ENCODE assay signal across 22 cellular contexts in the genomic region with DNA sequence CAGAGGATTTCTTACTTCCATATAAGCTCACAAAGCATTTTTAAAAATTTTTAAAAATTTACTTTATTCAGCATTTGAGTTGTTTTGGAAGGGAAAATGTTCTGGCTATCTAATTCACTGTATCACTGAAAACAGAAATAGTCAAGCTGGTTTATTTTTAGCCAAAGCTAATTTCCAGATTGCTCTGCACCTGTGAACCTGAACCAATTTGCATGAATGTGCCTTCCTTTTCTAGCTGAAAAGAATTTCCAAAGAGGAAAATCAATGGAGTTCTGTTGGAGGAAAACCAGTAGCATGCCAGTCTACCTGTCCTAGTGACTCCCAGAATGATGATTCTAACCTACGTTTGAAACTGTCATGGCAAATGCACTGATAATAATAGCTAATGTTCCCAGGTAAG.
A peak's percentile ranks its signal among the peaks of the same experiment; 100 is the strongest.
DNase-seq lines count a peak whose midpoint lies in the region; ATAC-seq and TF ChIP-seq lines count a peak whose summit lies in the region.
"Had no signal": no experiment of that assay in that cellular context is flagged by ENCODE, and none has a peak within 500 bp of the region (broad histone marks: within the 10 kb centered on the region; RNA-seq: fewer than 3 reads in every experiment).

No MANE protein-coding gene starts in this region.

- H3K36me3 Mint-ChIP-seq in GM23338 (ENCODE audit: low read depth) = peaks cover 16% of the 10 kb centered on the region
- H3K36me3 Mint-ChIP-seq in nephron (ENCODE audit: low read depth) = no peaks in the 10 kb centered on the region
- H3K36me3 Mint-ChIP-seq: CD4-positive, CD25-positive, alpha-beta regulatory T cell; IgD-negative memory B cell had no signal

- no peak overlapping the region for H3K4me2 ChIP-seq in GM23338

- no peak overlapping the region for H3K4me3 ChIP-seq in GM23338
- H3K4me3 ChIP-seq: GM12878, SJSA1 had no signal

- peaks cover 16% of the 10 kb centered on the region for H3K4me1 ChIP-seq in GM23338 (ENCODE audit: insufficient read depth)
- H3K4me1 ChIP-seq: SJSA1 had no signal

- H4K20me1 ChIP-seq in GM23338 (replicated peaks; ENCODE audit: insufficient read depth) = no peaks in the 10 kb centered on the region

- H3K27ac Mint-ChIP-seq in GM23338 = peak overlapping the region; percentile 57; the same call in 1 of the 2 replicates
- peak overlapping the region; percentile 44 to 92 (median 58) for H3K27ac Mint-ChIP-seq in nephron
- H3K27ac Mint-ChIP-seq: B cell; CD4-positive, CD25-positive, alpha-beta regulatory T cell; IgD-negative memory B cell had no signal

- no peak for TF ChIP-seq CTCF in GM23338 (conservative IDR thresholded peaks at IDR 0.05; ENCODE audit: low read depth in 2 of 2)
- TF ChIP-seq CTCF in nephron (IDR thresholded peaks at IDR 0.05; ENCODE audit: unreplicated experiment in 3 of 3) = no peak

- no peaks in the 10 kb centered on the region for H3K79me2 ChIP-seq in GM23338 (replicated peaks; ENCODE audit: insufficient read depth)

- no peak for DNase-seq in GM23338 (ENCODE audit: low spot score)
- DNase-seq in NCI-H526 (lab: John Stamatoyannopoulos, UW) = peak; percentile 41 to 70
- DNase-seq in cerebellum (ENCODE audit: low spot score) = peak; percentile 67
- no peak for DNase-seq in NCI-H187 treated with DMSO at 0.1 percent for 48 hours (lab: John Stamatoyannopoulos, UW)
- no peak for DNase-seq in activated CD4-positive, CD25-positive, alpha-beta regulatory T cell treated with anti-CD3 and anti-CD28 coated beads, Interleukin-2, amount 50 U/mL, for 72 hours
- no peak for DNase-seq in activated T-cell treated with anti-CD3 and anti-CD28 coated beads, Interleukin-2, amount 50 U/mL, for 1 hour
- DNase-seq: CD4-positive, CD25-positive, alpha-beta regulatory T cell; COR-L47; DMS 273 treated with DMSO at 0.1 percent for 48 hours; DMS79 treated with DMSO at 0.1 percent for 48 hours; Kasumi-1; NCI-H1417; NCI-H1694 treated with DMSO at 0.1 percent for 48 hours; NCI-H446 treated with DMSO at 0.1 percent for 48 hours; NK-92 treated with Interleukin-12 subunit alpha and Interleukin-12 subunit beta, amount 100 ng/mL, for 24 hours; T-helper 1 cell had no signal

- H3K27me3 ChIP-seq in GM23338 (ENCODE audit: insufficient read depth) = no peaks in the 10 kb centered on the region
- H3K27me3 ChIP-seq: SJSA1 had no signal

- no peak overlapping the region for H3K4me3 Mint-ChIP-seq in GM23338
- H3K4me3 Mint-ChIP-seq in nephron = no peak overlapping the region
- H3K4me3 Mint-ChIP-seq: B cell; CD4-positive, CD25-positive, alpha-beta regulatory T cell; IgD-negative memory B cell had no signal

- H3K9me2 ChIP-seq in GM23338 (ENCODE audit: insufficient read depth) = 0 out of 2 replicates have a peak, but pooled peaks cover 2% of the 10 kb centered on the region

- H3K4me1 Mint-ChIP-seq in GM23338 (peaks cover 24% of the 10 kb centered on the region), nephron (no peaks in the 10 kb centered on the region)
- H3K4me1 Mint-ChIP-seq: B cell, IgD-negative memory B cell had no signal

- H3K36me3 ChIP-seq in GM23338 (ENCODE audit: insufficient read depth) = no peaks in the 10 kb centered on the region
- H3K36me3 ChIP-seq: SJSA1 had no signal

- ATAC-seq in GM23338 = no peak
- ATAC-seq: GM12878, Panc1 had no signal

- no peaks in the 10 kb centered on the region for H3K27me3 Mint-ChIP-seq in GM23338 (ENCODE audit: insufficient read depth, low read depth, poor library complexity)
- H3K27me3 Mint-ChIP-seq in nephron (ENCODE audit: low read depth) = peaks cover 4% of the 10 kb centered on the region

- no peak overlapping the region for H3K27ac ChIP-seq in GM23338 (ENCODE audit: low read depth)
- H3K27ac ChIP-seq: SJSA1 had no signal

- no peak overlapping the region for H2AFZ ChIP-seq in GM23338

- H3K9me3 Mint-ChIP-seq in GM23338 (peaks cover 23% of the 10 kb centered on the region), nephron (peaks cover 18% of the 10 kb centered on the region)

- H3F3A ChIP-seq in GM23338 (replicated peaks; ENCODE audit: low read depth) = no peaks in the 10 kb centered on the region

TF ChIP-seq in GM23338, 12 proteins besides CTCF, POLR2A, EP300 and RAD21 (continues in another document):
- TF ChIP-seq, protein P1, sequence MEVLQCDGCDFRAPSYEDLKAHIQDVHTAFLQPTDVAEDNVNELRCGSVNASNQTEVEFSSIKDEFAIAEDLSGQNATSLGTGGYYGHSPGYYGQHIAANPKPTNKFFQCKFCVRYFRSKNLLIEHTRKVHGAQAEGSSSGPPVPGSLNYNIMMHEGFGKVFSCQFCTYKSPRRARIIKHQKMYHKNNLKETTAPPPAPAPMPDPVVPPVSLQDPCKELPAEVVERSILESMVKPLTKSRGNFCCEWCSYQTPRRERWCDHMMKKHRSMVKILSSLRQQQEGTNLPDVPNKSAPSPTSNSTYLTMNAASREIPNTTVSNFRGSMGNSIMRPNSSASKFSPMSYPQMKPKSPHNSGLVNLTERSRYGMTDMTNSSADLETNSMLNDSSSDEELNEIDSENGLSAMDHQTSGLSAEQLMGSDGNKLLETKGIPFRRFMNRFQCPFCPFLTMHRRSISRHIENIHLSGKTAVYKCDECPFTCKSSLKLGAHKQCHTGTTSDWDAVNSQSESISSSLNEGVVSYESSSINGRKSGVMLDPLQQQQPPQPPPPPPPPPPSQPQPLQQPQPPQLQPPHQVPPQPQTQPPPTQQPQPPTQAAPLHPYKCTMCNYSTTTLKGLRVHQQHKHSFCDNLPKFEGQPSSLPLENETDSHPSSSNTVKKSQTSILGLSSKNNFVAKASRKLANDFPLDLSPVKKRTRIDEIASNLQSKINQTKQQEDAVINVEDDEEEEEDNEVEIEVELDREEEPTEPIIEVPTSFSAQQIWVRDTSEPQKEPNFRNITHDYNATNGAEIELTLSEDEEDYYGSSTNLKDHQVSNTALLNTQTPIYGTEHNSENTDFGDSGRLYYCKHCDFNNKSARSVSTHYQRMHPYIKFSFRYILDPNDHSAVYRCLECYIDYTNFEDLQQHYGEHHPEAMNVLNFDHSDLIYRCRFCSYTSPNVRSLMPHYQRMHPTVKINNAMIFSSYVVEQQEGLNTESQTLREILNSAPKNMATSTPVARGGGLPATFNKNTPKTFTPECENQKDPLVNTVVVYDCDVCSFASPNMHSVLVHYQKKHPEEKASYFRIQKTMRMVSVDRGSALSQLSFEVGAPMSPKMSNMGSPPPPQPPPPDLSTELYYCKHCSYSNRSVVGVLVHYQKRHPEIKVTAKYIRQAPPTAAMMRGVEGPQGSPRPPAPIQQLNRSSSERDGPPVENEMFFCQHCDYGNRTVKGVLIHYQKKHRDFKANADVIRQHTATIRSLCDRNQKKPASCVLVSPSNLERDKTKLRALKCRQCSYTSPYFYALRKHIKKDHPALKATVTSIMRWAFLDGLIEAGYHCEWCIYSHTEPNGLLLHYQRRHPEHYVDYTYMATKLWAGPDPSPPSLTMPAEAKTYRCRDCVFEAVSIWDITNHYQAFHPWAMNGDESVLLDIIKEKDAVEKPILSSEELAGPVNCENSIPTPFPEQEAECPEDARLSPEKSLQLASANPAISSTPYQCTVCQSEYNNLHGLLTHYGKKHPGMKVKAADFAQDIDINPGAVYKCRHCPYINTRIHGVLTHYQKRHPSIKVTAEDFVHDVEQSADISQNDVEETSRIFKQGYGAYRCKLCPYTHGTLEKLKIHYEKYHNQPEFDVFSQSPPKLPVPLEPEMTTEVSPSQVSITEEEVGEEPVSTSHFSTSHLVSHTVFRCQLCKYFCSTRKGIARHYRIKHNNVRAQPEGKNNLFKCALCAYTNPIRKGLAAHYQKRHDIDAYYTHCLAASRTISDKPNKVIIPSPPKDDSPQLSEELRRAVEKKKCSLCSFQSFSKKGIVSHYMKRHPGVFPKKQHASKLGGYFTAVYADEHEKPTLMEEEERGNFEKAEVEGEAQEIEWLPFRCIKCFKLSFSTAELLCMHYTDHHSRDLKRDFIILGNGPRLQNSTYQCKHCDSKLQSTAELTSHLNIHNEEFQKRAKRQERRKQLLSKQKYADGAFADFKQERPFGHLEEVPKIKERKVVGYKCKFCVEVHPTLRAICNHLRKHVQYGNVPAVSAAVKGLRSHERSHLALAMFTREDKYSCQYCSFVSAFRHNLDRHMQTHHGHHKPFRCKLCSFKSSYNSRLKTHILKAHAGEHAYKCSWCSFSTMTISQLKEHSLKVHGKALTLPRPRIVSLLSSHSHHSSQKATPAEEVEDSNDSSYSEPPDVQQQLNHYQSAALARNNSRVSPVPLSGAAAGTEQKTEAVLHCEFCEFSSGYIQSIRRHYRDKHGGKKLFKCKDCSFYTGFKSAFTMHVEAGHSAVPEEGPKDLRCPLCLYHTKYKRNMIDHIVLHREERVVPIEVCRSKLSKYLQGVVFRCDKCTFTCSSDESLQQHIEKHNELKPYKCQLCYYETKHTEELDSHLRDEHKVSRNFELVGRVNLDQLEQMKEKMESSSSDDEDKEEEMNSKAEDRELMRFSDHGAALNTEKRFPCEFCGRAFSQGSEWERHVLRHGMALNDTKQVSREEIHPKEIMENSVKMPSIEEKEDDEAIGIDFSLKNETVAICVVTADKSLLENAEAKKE (CRISPR knock-in tag; IDR thresholded peaks at IDR 0.05) = no peak
- TF ChIP-seq POLR2AphosphoS5 (IDR thresholded peaks at IDR 0.05; ENCODE audit: low read depth) (no peak), CREB1 (CRISPR knock-in tag; IDR thresholded peaks at IDR 0.05; ENCODE audit: low read depth) (no peak), ZNF114 (CRISPR knock-in tag; IDR thresholded peaks at IDR 0.05) (no peak), EZH2 (IDR thresholded peaks at IDR 0.05; ENCODE audit: low read depth, unreplicated experiment) (no peak)

Comparison
In these comparisons a context has a peak if more than half of its experiments do, and no peak if none do; other contexts are left out.
1. DNase-seq: peak in NCI-H526 (2 of 2) and cerebellum (single experiment); none in GM23338 (single experiment), NCI-H187 treated with DMSO at 0.1 percent for 48 hours (single experiment), activated CD4-positive, CD25-positive, alpha-beta regulatory T cell treated with anti-CD3 and anti-CD28 coated beads, Interleukin-2, amount 50 U/mL, for 72 hours (single experiment) and activated T-cell treated with anti-CD3 and anti-CD28 coated beads, Interleukin-2, amount 50 U/mL, for 1 hour (single experiment).